In the genomic region with DNA sequence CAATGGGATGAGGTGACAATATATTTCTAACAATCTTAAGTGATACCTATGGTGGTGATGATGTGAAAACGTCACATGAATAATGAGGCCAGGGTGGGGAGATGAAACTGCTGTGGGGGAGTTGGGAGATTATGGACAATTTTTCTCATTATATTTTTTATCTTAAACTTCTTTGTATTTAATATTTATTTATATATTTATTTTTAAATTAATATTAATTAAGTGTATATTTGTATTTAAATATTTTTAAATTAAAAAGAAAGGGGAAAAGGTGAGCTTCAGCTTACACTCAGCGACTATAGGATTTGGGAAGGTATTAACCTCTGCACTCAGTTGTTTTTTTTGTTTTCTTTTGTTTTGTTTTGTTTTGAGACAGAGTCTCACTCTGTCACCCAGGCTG, we compare ENCODE assay signal across 23 cellular contexts.
"Had no signal": no experiment of that assay in that cellular context is flagged by ENCODE, and none has a peak within 500 bp of the region (broad histone marks: within the 10 kb centered on the region; RNA-seq: fewer than 3 reads in every experiment).

No MANE protein-coding gene starts in this region.

- FAIRE-seq: colon, endothelial cell of umbilical vein, frontal cortex, islet of Langerhans, keratinocyte had no signal

- H3K27ac ChIP-seq: dorsolateral prefrontal cortex, foreskin keratinocyte, hepatocyte, left lung had no signal

- H3K9me3 ChIP-seq: mucosa of descending colon had no signal

- DNase-seq: dermis blood vessel endothelial cell; dorsolateral prefrontal cortex; effector CD4-positive, alpha-beta T cell; effector memory CD4-positive, alpha-beta T cell; foreskin keratinocyte; heart left ventricle; hypothalamus; immature natural killer cell; left cardiac atrium; left lung; left ventricle myocardium superior; lower lobe of right lung; mesenchymal stem cell; mucosa of descending colon had no signal

- ATAC-seq: foreskin keratinocyte, left cardiac atrium, left lung, lower lobe of right lung, mucosa of descending colon had no signal

- H3K36me3 ChIP-seq: esophagus muscularis mucosa, gastroesophageal sphincter, heart left ventricle, left lung, lower lobe of right lung had no signal

- H3K4me3 ChIP-seq: coronary artery, dorsolateral prefrontal cortex, esophagus muscularis mucosa, gastroesophageal sphincter, heart left ventricle, hepatocyte, left lung, lower lobe of right lung, mucosa of descending colon had no signal

- H3K27me3 ChIP-seq: dorsolateral prefrontal cortex, esophagus muscularis mucosa, foreskin keratinocyte, gastroesophageal sphincter, heart left ventricle, hepatocyte, left lung had no signal
